Comparison of ENCODE assay signal across 9 cellular contexts in the genomic region with DNA sequence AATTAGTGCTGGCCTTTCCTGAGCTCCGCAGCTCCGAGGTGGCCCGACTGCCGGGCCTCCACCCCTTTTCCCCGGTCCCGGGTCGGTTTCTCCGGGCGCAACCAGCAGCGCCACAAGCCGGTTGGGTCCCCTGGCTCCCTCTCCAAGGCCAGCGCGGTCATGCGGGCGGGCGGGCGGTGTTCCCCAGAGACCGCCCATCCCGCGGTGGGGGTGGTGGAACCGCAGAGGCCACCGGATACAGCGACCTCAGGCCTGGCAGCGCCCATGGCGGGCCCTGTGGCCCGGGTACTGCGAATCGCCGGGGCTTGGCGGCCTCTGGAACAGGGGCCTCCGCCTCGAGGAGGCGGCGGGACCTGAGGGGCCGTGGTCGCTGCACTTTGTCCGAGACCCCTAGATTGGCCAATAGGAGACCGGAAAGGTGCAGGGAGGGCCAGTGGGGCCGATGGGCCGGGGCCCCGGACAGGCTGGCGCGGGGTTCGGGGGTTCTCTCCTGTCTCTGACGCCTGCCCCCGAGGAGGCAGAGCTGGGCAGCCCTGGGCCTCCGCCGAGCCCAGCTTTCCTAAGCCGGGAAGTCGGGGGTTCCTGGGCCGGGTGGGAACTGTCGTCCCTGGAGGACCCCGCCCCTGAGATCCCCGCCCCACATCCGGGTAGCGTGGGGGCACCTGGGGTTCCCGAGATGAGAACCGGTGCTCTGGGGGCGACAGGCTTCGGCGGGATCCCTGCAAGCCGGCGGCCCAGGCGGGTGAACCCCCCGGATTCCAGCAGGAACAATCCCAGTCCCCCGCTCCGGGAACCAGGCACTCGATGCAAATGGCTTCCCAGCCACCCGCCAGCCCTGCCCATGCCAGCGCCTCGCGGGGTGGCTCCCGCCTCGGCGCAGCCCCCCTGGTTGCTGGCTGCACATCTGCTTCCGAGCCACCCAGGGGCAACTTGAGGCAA.
DNase-seq lines count a peak whose midpoint lies in the region; ATAC-seq and TF ChIP-seq lines count a peak whose summit lies in the region.
"Had no signal": no experiment of that assay in that cellular context is flagged by ENCODE, and none has a peak within 500 bp of the region (broad histone marks: within the 10 kb centered on the region; RNA-seq: fewer than 3 reads in every experiment).

No MANE protein-coding gene starts in this region.

- H3K9me3 Mint-ChIP-seq in osteocyte (ENCODE audit: unreplicated experiment) = no peaks in the 10 kb centered on the region

- peaks cover 12 to 43% (median 34%) of the 10 kb centered on the region in 11 experiments for H3K27me3 ChIP-seq in BLaER1 treated with 17β-estradiol and CSF1 and Interleukin-3, amounts not matched to agents 10 nM and 100 nM

- H3K36me3 Mint-ChIP-seq in osteocyte (ENCODE audit: unreplicated experiment) = no peaks in the 10 kb centered on the region

- peak overlapping the region; percentile 89 to 100 (median 98) for H3K4me2 ChIP-seq in BLaER1 treated with 17β-estradiol and CSF1 and Interleukin-3, amounts not matched to agents 10 nM and 100 nM

- peaks cover 27 to 47% (median 31%) of the 10 kb centered on the region in 10 experiments for H3K4me1 ChIP-seq in BLaER1 treated with 17β-estradiol and CSF1 and Interleukin-3, amounts not matched to agents 10 nM and 100 nM

- H4K20me1 ChIP-seq in BLaER1 treated with 17β-estradiol and CSF1 and Interleukin-3, amounts not matched to agents 10 nM and 100 nM = peaks cover 0 to 8% (median 0%) of the 10 kb centered on the region in 11 experiments; a peak in 4 of 22 replicates

- H3K27ac ChIP-seq in BLaER1 treated with 17β-estradiol and CSF1 and Interleukin-3, amounts not matched to agents 10 nM and 100 nM = peak overlapping the region in 6 of 11 experiments; percentile 1 to 86 (median 82); a peak in 10 of 22 replicates

- peaks cover 11% of the 10 kb centered on the region for H3K4me1 Mint-ChIP-seq in osteocyte (ENCODE audit: unreplicated experiment)

- peaks cover 4% of the 10 kb centered on the region for H3K27me3 Mint-ChIP-seq in osteocyte (ENCODE audit: unreplicated experiment)

- H3K9ac ChIP-seq in BLaER1 treated with 17β-estradiol and CSF1 and Interleukin-3, amounts not matched to agents 10 nM and 100 nM = peak overlapping the region; percentile 41 to 89 (median 65)

- no peak for TF ChIP-seq CTCF in osteocyte (IDR thresholded peaks at IDR 0.05)

- peak; percentile 67 for ATAC-seq in GM21723 (IDR thresholded peaks at IDR 0.05; ENCODE audit: unreplicated experiment)
- ATAC-seq: HCT116 had no signal

- H3K4me3 Mint-ChIP-seq in osteocyte (ENCODE audit: unreplicated experiment) = no peak overlapping the region

- H3K9me3 ChIP-seq in BLaER1 treated with 17β-estradiol and CSF1 and Interleukin-3, amounts not matched to agents 10 nM and 100 nM (replicated peaks in 1 of 11) = no peaks in the 10 kb centered on the region

- DNase-seq in RPMI8226 (peak; percentile 48), dermis blood vessel endothelial cell (peak; percentile 45), left kidney (ENCODE audit: low read depth, low spot score) (peak; percentile 91), osteocyte (ENCODE audit: extremely low spot score, unreplicated experiment) (no peak), LoVo (ENCODE audit: low spot score) (no peak)
- DNase-seq in stimulated activated CD4-positive, alpha-beta T cell treated with anti-CD3 and anti-CD28 coated beads, Interleukin-15, amount 100 ng/mL, for 24 hours = peak; percentile 64

- H3K36me3 ChIP-seq in BLaER1 treated with 17β-estradiol and CSF1 and Interleukin-3, amounts not matched to agents 10 nM and 100 nM = no peaks in the 10 kb centered on the region

- peak overlapping the region; percentile 49 to 74 (median 59) for H3K4me3 ChIP-seq in BLaER1 treated with 17β-estradiol and CSF1 and Interleukin-3, amounts not matched to agents 10 nM and 100 nM

- no peak overlapping the region for H3K27ac Mint-ChIP-seq in osteocyte (ENCODE audit: unreplicated experiment)

Comparison
In these comparisons a context has a peak if more than half of its experiments do, and no peak if none do; other contexts are left out.
1. DNase-seq: peak in RPMI8226 (single experiment), dermis blood vessel endothelial cell (single experiment), left kidney (single experiment) and stimulated activated CD4-positive, alpha-beta T cell treated with anti-CD3 and anti-CD28 coated beads, Interleukin-15, amount 100 ng/mL, for 24 hours (single experiment); none in osteocyte (single experiment) and LoVo (single experiment).